ENCODE assay signal across 14 cellular contexts in genomic region chr13:50323440-50324070, GRCh38.
DNase-seq lines count a peak whose midpoint lies in the region; FAIRE-seq and TF ChIP-seq lines count a peak whose summit lies in the region.
"Had no signal": no experiment of that assay in that cellular context is flagged by ENCODE, and none has a peak within 500 bp of the region (broad histone marks: within the 10 kb centered on the region; RNA-seq: fewer than 3 reads in every experiment).

No MANE protein-coding gene starts in this region.

- no peak for FAIRE-seq in small intestine (lab: Jason Lieb, UNC)
- FAIRE-seq: endometrium had no signal

- no peaks in the 10 kb centered on the region for H3K36me3 ChIP-seq in small intestine (ENCODE audit: control insufficient read depth in 2 of 2, insufficient read depth in 2 of 2, low read length in 2 of 2)
- H3K36me3 ChIP-seq: adrenal gland had no signal

- peak; percentile 62 for DNase-seq in AG08396 (ENCODE audit: low spot score)
- peak; percentile 56 for DNase-seq in HFF-Myc (ENCODE audit: extremely low read depth, low read depth)
- DNase-seq in astrocyte of the hippocampus (ENCODE audit: low read depth, low spot score), result peak; percentile 79
- peak; percentile 41 for DNase-seq in hepatic stellate cell (ENCODE audit: low spot score)
- DNase-seq in iPS-NIHi11 (ENCODE audit: low spot score), result no peak
- no peak for DNase-seq in D341Med (ENCODE audit: low spot score)
- DNase-seq in T-helper 2 cell treated with Interferon-gamma antibody and Interleukin-4, amounts not matched to agents 5 μg/mL and 100 μg/mL, for 36 hours (ENCODE audit: low spot score), result no peak
- DNase-seq in small intestine, result no peak
- DNase-seq: activated CD8-positive, alpha-beta memory T cell treated with anti-CD3 and anti-CD28 coated beads, Interleukin-2, amount 10 ng/mL, durations not matched to agents 7 days and 5 days; adrenal gland; CD4-positive, alpha-beta T cell had no signal

- H3K4me1 Mint-ChIP-seq in T-helper 2 cell treated with Interferon-gamma antibody and Interleukin-4, amounts not matched to agents 5 μg/mL and 100 μg/mL, for 36 hours (ENCODE audit: low read depth), result peaks cover 14% of the 10 kb centered on the region
- H3K4me1 Mint-ChIP-seq: GM23338 had no signal

- WGBS in small intestine, 3 donors, result 86 to 89% (median 89%) methylated on average over 3 of the region's 3 CpGs

- TF ChIP-seq CTCF in HFF-Myc (IDR thresholded peaks at IDR 0.05; ENCODE audit: low read depth, low read length, missing control alignments), result no peak

- no peaks in the 10 kb centered on the region for H3K4me1 ChIP-seq in small intestine (ENCODE audit: control insufficient read depth in 2 of 2, insufficient read depth in 1 of 2, low read depth in 1 of 2, low read length in 1 of 2)
- H3K4me1 ChIP-seq: adrenal gland had no signal

- no peaks in the 10 kb centered on the region for H3K9me3 Mint-ChIP-seq in T-helper 2 cell treated with Interferon-gamma antibody and Interleukin-4, amounts not matched to agents 5 μg/mL and 100 μg/mL, for 36 hours
- H3K9me3 Mint-ChIP-seq: GM23338 had no signal

- no peak overlapping the region for H3K27ac Mint-ChIP-seq in T-helper 2 cell treated with Interferon-gamma antibody and Interleukin-4, amounts not matched to agents 5 μg/mL and 100 μg/mL, for 36 hours
- H3K27ac Mint-ChIP-seq: activated CD8-positive, alpha-beta memory T cell treated with anti-CD3 and anti-CD28 coated beads, Interleukin-2, amount 10 ng/mL, durations not matched to agents 7 days and 5 days; CD4-positive, alpha-beta T cell; GM23338; IgD-negative memory B cell had no signal

- H3K9me3 ChIP-seq in small intestine (ENCODE audit: control insufficient read depth, low read depth), result no peaks in the 10 kb centered on the region
- H3K9me3 ChIP-seq: adrenal gland had no signal

- no peak overlapping the region for H3K4me3 Mint-ChIP-seq in T-helper 2 cell treated with Interferon-gamma antibody and Interleukin-4, amounts not matched to agents 5 μg/mL and 100 μg/mL, for 36 hours
- H3K4me3 Mint-ChIP-seq: activated CD8-positive, alpha-beta memory T cell treated with anti-CD3 and anti-CD28 coated beads, Interleukin-2, amount 10 ng/mL, durations not matched to agents 7 days and 5 days; CD4-positive, alpha-beta T cell; GM23338; IgD-negative memory B cell had no signal

- no peak overlapping the region for H3K27ac ChIP-seq in small intestine (ENCODE audit: low read depth in 1 of 2, low read length in 1 of 2)
- H3K27ac ChIP-seq: adrenal gland had no signal

- no peaks in the 10 kb centered on the region for H3K36me3 Mint-ChIP-seq in T-helper 2 cell treated with Interferon-gamma antibody and Interleukin-4, amounts not matched to agents 5 μg/mL and 100 μg/mL, for 36 hours (ENCODE audit: low read depth)
- H3K36me3 Mint-ChIP-seq: IgD-negative memory B cell had no signal

- no peaks in the 10 kb centered on the region for H3K27me3 ChIP-seq in small intestine (ENCODE audit: control insufficient read depth in 2 of 2, insufficient read depth in 2 of 2, low read length in 2 of 2)
- H3K27me3 ChIP-seq: adrenal gland had no signal

- H3K4me3 ChIP-seq in HFF-Myc (replicated peaks; ENCODE audit: low read depth, low read length) (no peak overlapping the region), small intestine (ENCODE audit: low read depth in 1 of 2, low read length in 2 of 2) (no peak overlapping the region)
- H3K4me3 ChIP-seq: adrenal gland, GM23338 had no signal

- H3K27me3 Mint-ChIP-seq in T-helper 2 cell treated with Interferon-gamma antibody and Interleukin-4, amounts not matched to agents 5 μg/mL and 100 μg/mL, for 36 hours (ENCODE audit: low read depth), result peaks cover 43% of the 10 kb centered on the region
- H3K27me3 Mint-ChIP-seq: CD4-positive, alpha-beta T cell; IgD-negative memory B cell had no signal

Comparison
In these comparisons a context has a peak if more than half of its experiments do, and no peak if none do; other contexts are left out.
1. DNase-seq: peak in AG08396 (single experiment), HFF-Myc (single experiment), astrocyte of the hippocampus (single experiment) and hepatic stellate cell (single experiment); none in iPS-NIHi11 (single experiment), D341Med (single experiment), T-helper 2 cell treated with Interferon-gamma antibody and Interleukin-4, amounts not matched to agents 5 μg/mL and 100 μg/mL, for 36 hours (single experiment) and small intestine (single experiment).